Comparison of ENCODE assay signal across 9 cellular contexts in the genomic region with DNA sequence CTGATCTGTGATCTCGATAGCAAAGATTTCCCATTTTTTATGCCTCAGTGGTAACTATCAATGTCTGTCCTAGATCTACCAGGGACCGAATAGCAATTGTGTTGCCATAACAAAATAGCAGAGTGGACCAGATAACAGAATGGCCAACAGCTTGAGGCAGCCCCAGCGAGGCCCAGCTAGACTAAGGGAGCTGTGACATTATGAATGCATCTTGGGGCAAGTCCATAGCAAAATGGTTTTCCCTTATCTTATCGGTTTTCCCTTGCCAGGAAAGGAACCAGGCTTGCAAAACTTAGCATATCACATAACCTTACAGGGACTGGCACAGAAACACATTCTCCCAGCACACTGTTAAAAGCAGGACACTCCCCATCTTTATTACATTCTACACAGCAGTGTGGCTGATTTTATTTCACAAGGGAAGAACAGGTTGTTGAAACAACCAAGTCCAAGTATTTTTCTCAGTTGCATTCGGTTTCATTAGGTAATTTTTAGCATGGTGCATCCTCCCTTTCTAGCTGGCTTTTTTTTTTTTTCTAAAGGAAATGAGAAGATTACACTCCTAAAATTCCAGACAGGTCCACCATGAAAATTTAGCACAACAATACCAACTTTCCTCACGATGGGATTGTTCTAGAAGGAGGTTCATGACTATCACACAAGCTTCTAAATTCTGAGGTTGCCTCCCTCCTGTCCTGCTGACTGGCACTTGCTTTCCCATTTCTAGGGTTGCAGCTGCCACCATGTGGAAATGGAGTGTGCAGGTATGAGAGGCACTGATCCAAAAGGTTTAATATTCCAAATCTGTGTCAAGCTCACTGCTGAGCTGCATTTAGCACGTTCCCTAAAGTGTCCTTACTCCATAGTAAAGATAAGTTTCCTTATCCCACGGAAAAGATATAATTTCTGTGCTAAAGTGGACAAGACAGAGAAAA.
DNase-seq lines count a peak whose midpoint lies in the region; ATAC-seq and TF ChIP-seq lines count a peak whose summit lies in the region.
"Had no signal": no experiment of that assay in that cellular context is flagged by ENCODE, and none has a peak within 500 bp of the region (broad histone marks: within the 10 kb centered on the region; RNA-seq: fewer than 3 reads in every experiment).

No MANE protein-coding gene starts in this region.

- POLR2A ChIA-PET in AG04449 (lab: Yijun Ruan, JAX) = no interaction called here

- TF ChIP-seq CTCF in AG04449 (IDR thresholded peaks at IDR 0.05; ENCODE audit: insufficient read depth, low read length, missing control alignments) (peak; percentile 43), fibroblast of mammary gland (conservative IDR thresholded peaks at IDR 0.05; ENCODE audit: control insufficient read depth, insufficient read depth, low read depth, low read length) (peak; percentile 32)

- intact Hi-C loops in activated T-helper 1 cell treated with anti-CD3 and anti-CD28 coated beads, Interleukin-12 subunit alpha, Interleukin-12 subunit beta, Interleukin-2, Interleukin-4 antibody, amounts not matched to agents 30 ng/mL and 10 ng/mL and 1 ng/mL, durations not matched to agents 14 hours and 24 hours and 36 hours (cut with micrococcal nuclease) = no loop called here

- H3K4me3 ChIP-seq in AG04449 (ENCODE audit: low read depth, low read length) (no peak overlapping the region), MG63 (no peak overlapping the region), fibroblast of mammary gland (ENCODE audit: control insufficient read depth, low read depth, low read length) (no peak overlapping the region)

- H3K27me3 ChIP-seq in MG63 = no peaks in the 10 kb centered on the region

- TF ChIP-seq POLR2A in GM18505 (IDR thresholded peaks at IDR 0.05; ENCODE audit: borderline replicate concordance, extremely low read depth, insufficient read depth, insufficient read length) = no peak

- no peaks in the 10 kb centered on the region for H3K36me3 Mint-ChIP-seq in activated T-helper 1 cell treated with anti-CD3 and anti-CD28 coated beads, Interleukin-12 subunit alpha, Interleukin-12 subunit beta, Interleukin-2, Interleukin-4 antibody, amounts not matched to agents 30 ng/mL and 10 ng/mL and 1 ng/mL, durations not matched to agents 14 hours and 24 hours and 36 hours (ENCODE audit: low read depth)

- ATAC-seq in GM18505 (IDR thresholded peaks at IDR 0.05; ENCODE audit: unreplicated experiment) = peak; percentile 10
- ATAC-seq: activated CD4-positive, alpha-beta T cell treated with anti-CD3 and anti-CD28 coated beads for 36 hours had no signal

- H3K4me1 Mint-ChIP-seq in activated T-helper 1 cell treated with anti-CD3 and anti-CD28 coated beads, Interleukin-12 subunit alpha, Interleukin-12 subunit beta, Interleukin-2, Interleukin-4 antibody, amounts not matched to agents 30 ng/mL and 10 ng/mL and 1 ng/mL, durations not matched to agents 14 hours and 24 hours and 36 hours (ENCODE audit: low read depth) = peaks cover 12% of the 10 kb centered on the region

- H3K27ac Mint-ChIP-seq in activated T-helper 1 cell treated with anti-CD3 and anti-CD28 coated beads, Interleukin-12 subunit alpha, Interleukin-12 subunit beta, Interleukin-2, Interleukin-4 antibody, amounts not matched to agents 30 ng/mL and 10 ng/mL and 1 ng/mL, durations not matched to agents 14 hours and 24 hours and 36 hours = no peak overlapping the region
- H3K27ac Mint-ChIP-seq: activated CD4-positive, alpha-beta T cell treated with anti-CD3 and anti-CD28 coated beads for 36 hours had no signal

- H3K4me3 Mint-ChIP-seq in activated T-helper 1 cell treated with anti-CD3 and anti-CD28 coated beads, Interleukin-12 subunit alpha, Interleukin-12 subunit beta, Interleukin-2, Interleukin-4 antibody, amounts not matched to agents 30 ng/mL and 10 ng/mL and 1 ng/mL, durations not matched to agents 14 hours and 24 hours and 36 hours = no peak overlapping the region
- H3K4me3 Mint-ChIP-seq: activated CD4-positive, alpha-beta T cell treated with anti-CD3 and anti-CD28 coated beads for 36 hours had no signal

- DNase-seq in AG04449 (ENCODE audit: low read depth, low spot score) (no peak), MG63 (peak; percentile 30), fibroblast of mammary gland (ENCODE audit: low read depth) (peak; percentile 25), SKM-1 treated with dmso at 0.1 percent for 144 hours (lab: John Stamatoyannopoulos, UW; ENCODE audit: unreplicated experiment) (no peak), D341Med (ENCODE audit: low spot score) (no peak), HUDEP-2 (lab: John Stamatoyannopoulos, UW; ENCODE audit: unreplicated experiment in 76 of 76) (no peak)
- no peak for DNase-seq in activated T-helper 1 cell treated with anti-CD3 and anti-CD28 coated beads, Interleukin-12 subunit alpha, Interleukin-12 subunit beta, Interleukin-2, Interleukin-4 antibody, amounts not matched to agents 30 ng/mL and 10 ng/mL and 1 ng/mL, durations not matched to agents 14 hours and 24 hours and 36 hours (ENCODE audit: low spot score)
- DNase-seq: activated CD4-positive, alpha-beta T cell treated with anti-CD3 and anti-CD28 coated beads for 36 hours had no signal

- H3K36me3 ChIP-seq in MG63 = no peaks in the 10 kb centered on the region

- peaks cover 2% of the 10 kb centered on the region for H3K27me3 Mint-ChIP-seq in activated T-helper 1 cell treated with anti-CD3 and anti-CD28 coated beads, Interleukin-12 subunit alpha, Interleukin-12 subunit beta, Interleukin-2, Interleukin-4 antibody, amounts not matched to agents 30 ng/mL and 10 ng/mL and 1 ng/mL, durations not matched to agents 14 hours and 24 hours and 36 hours (ENCODE audit: insufficient read depth)

- H3K9me3 Mint-ChIP-seq in activated T-helper 1 cell treated with anti-CD3 and anti-CD28 coated beads, Interleukin-12 subunit alpha, Interleukin-12 subunit beta, Interleukin-2, Interleukin-4 antibody, amounts not matched to agents 30 ng/mL and 10 ng/mL and 1 ng/mL, durations not matched to agents 14 hours and 24 hours and 36 hours = no peaks in the 10 kb centered on the region

- CTCF ChIA-PET in AG04449 (lab: Yijun Ruan, JAX) = interaction anchor here (0.6 to 4.0 kb wide), 6 partner anchors 10 to 952 kb away, joined by 3 to 35 read pairs (median 4); no protein-coding TSS in a partner anchor

- H3K9me3 ChIP-seq in MG63 = no peaks in the 10 kb centered on the region

Comparison
In these comparisons a context has a peak if more than half of its experiments do, and no peak if none do; other contexts are left out.
1. DNase-seq: peak in MG63 (single experiment) and fibroblast of mammary gland (single experiment); none in AG04449 (single experiment), SKM-1 treated with dmso at 0.1 percent for 144 hours (single experiment), D341Med (single experiment), HUDEP-2 (0 of 76) and activated T-helper 1 cell treated with anti-CD3 and anti-CD28 coated beads, Interleukin-12 subunit alpha, Interleukin-12 subunit beta, Interleukin-2, Interleukin-4 antibody, amounts not matched to agents 30 ng/mL and 10 ng/mL and 1 ng/mL, durations not matched to agents 14 hours and 24 hours and 36 hours (single experiment).